ENCODE assay signal across 14 cellular contexts in genomic region chr9:85009251-85009650, GRCh38.
DNase-seq lines count a peak whose midpoint lies in the region; ATAC-seq and TF ChIP-seq lines count a peak whose summit lies in the region.
"Had no signal": no experiment of that assay in that cellular context is flagged by ENCODE, and none has a peak within 500 bp of the region (broad histone marks: within the 10 kb centered on the region; RNA-seq: fewer than 3 reads in every experiment).

No MANE protein-coding gene starts in this region.

- TF ChIP-seq CTCF in GM12873 (IDR thresholded peaks at IDR 0.05; ENCODE audit: insufficient read depth, low read depth, low read length, missing control alignments): peak; percentile 24
- no peak for TF ChIP-seq CTCF in Peyer's patch (IDR thresholded peaks at IDR 0.05)

- H3K9me3 ChIP-seq in Peyer's patch: no peaks in the 10 kb centered on the region

- no peaks in the 10 kb centered on the region for H3K4me1 ChIP-seq in Peyer's patch

- no peak overlapping the region for H3K27ac ChIP-seq in Peyer's patch
- H3K27ac ChIP-seq: RWPE1 had no signal

- no peak overlapping the region for H3K4me3 ChIP-seq in Peyer's patch

- ATAC-seq in GM19328 (IDR thresholded peaks at IDR 0.05; ENCODE audit: unreplicated experiment) (peak; percentile 70), HG02588 (IDR thresholded peaks at IDR 0.05; ENCODE audit: unreplicated experiment) (peak; percentile 76), HG03378 (IDR thresholded peaks at IDR 0.05; ENCODE audit: unreplicated experiment) (peak; percentile 73)

- no peak for TF ChIP-seq POLR2A in Peyer's patch (IDR thresholded peaks at IDR 0.05)

- no peak for DNase-seq in inferior parietal cortex (ENCODE audit: extremely low spot score)
- DNase-seq in NCI-H2227 (lab: John Stamatoyannopoulos, UW; ENCODE audit: unreplicated experiment): no peak
- no peak for DNase-seq in Peyer's patch
- DNase-seq in T-helper 9 cell: no peak
- DNase-seq: activated CD8-positive, alpha-beta memory T cell treated with anti-CD3 and anti-CD28 coated beads, Interleukin-2, amount 50 U/mL, for 48 hours; DMS79 treated with DMSO at 0.1 percent for 48 hours; H9; mesendoderm; stimulated activated CD4-positive, alpha-beta T cell treated with anti-CD3 and anti-CD28 coated beads, Interleukin-4, amount 100 ng/mL, for 4 hours had no signal

- H3K36me3 ChIP-seq in Peyer's patch: no peaks in the 10 kb centered on the region

- no peaks in the 10 kb centered on the region for H3K27me3 ChIP-seq in Peyer's patch
